ENCODE assay signal across 8 cellular contexts in the genomic region with DNA sequence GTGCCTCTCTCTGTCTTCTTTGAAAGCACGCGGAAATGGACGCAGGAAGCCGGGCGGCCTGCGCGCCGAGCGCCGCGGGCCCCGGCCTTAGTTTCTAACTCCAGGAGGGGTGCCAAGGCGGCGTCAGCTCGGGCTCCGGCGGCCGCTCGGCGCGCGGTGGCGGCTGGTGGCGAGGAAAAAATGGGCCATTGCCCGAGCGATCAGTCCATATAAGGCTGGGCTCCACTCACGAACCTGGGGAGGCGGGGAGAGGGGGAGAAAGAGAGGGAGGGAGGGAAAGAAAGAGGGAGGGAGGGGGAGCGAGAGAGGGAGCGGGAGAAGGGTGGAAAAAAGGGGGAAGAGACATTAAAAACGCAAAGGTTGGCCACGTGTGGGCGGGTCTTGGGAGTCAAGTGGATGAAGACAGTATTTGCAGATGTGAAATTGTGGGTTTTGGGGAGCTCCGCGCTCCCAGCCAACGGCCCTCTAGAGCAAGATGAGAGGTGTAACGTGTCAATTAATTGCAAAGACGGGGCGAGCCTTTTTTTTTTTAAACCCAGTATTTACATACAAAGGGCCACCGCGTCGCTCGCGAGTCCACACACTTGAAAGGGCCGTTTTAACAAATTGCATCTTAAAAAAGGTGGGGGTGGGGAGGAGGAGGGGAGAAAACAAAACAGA. TPM values are rescaled to one million over a fixed set of nuclear protein-coding genes. Genes with fewer than 3 reads are reported as not detected.
A peak's percentile ranks its signal among the peaks of the same experiment; 100 is the strongest.
DNase-seq lines count a peak whose midpoint lies in the region; ATAC-seq, FAIRE-seq and TF ChIP-seq lines count a peak whose summit lies in the region.

Gene NKX2-2, minus strand, starts transcription at position 184 of the 660 bp plus-strand sequence. CDS start 395 bp downstream, outside the sequence.

- TF ChIP-seq EP300 in K562 (IDR thresholded peaks at IDR 0.05; ENCODE audit: low read length) = no peak

- no TSS peak for BruUV-seq in K562 (replicated peaks; lab: Mats Ljungman, UMichigan)

- H3K36me3 Mint-ChIP-seq in naive thymus-derived CD8-positive, alpha-beta T cell = peaks cover 0 to 2% (median 0%) of the 10 kb centered on the region in 3 donors

- peak; percentile 6 for DNase-seq in AG10803 (ENCODE audit: low read depth)
- no peak for DNase-seq in K562 (ENCODE audit: extremely low read depth in 1 of 4, low spot score in 3 of 4)
- peak in 1 of 10 donors; percentile 40 for DNase-seq in naive thymus-derived CD8-positive, alpha-beta T cell

- ATAC-seq in K562 (no peak), GM18520 (IDR thresholded peaks at IDR 0.05; ENCODE audit: unreplicated experiment) (no peak), GM21786 (IDR thresholded peaks at IDR 0.05; ENCODE audit: unreplicated experiment) (no peak), GM19455 (IDR thresholded peaks at IDR 0.05; ENCODE audit: unreplicated experiment) (no peak), HG03442 (IDR thresholded peaks at IDR 0.05; ENCODE audit: unreplicated experiment) (no peak)
- no peak for ATAC-seq in naive thymus-derived CD8-positive, alpha-beta T cell

- H2AFZ ChIP-seq in K562 (ENCODE audit: low read depth, low read length) = no peak within 1 kb of the TSS

- H3K4me1 Mint-ChIP-seq in naive thymus-derived CD8-positive, alpha-beta T cell = peaks cover 20 to 72% (median 55%) of the 10 kb centered on the region in 4 donors

- H3K4me3 ChIP-seq in AG10803 (ENCODE audit: low read length) (peak within 1 kb of the TSS; percentile 41), HEK293 (ENCODE audit: low read depth, low read length) (peak within 1 kb of the TSS; percentile 35), K562 (no peak within 1 kb of the TSS)

- H3K27ac Mint-ChIP-seq in naive thymus-derived CD8-positive, alpha-beta T cell = no peak within 1 kb of the TSS

- no peaks in the 10 kb centered on the region for H3K9me1 ChIP-seq in K562 (ENCODE audit: control insufficient read depth, insufficient read depth, low read length)

- no peak for TF ChIP-seq CTCF in AG10803 (conservative IDR thresholded peaks at IDR 0.05; ENCODE audit: low read length)
- no peak for TF ChIP-seq CTCF in HEK293 (tag by site-specific recombination; IDR thresholded peaks at IDR 0.05)
- no peak for TF ChIP-seq CTCF in K562 (IDR thresholded peaks at IDR 0.05 in 2 of 3, conservative IDR thresholded peaks at IDR 0.05 in 1 of 3; ENCODE audit: insufficient read depth in 2 of 3, low read depth in 1 of 3, low read length in 3 of 3)

- in situ Hi-C loops in K562 (cut with MboI) = no loop called here

- H3K9me3 Mint-ChIP-seq in naive thymus-derived CD8-positive, alpha-beta T cell = no peaks in the 10 kb centered on the region

- H3K4me1 ChIP-seq in HEK293 (ENCODE audit: control insufficient read depth, insufficient read depth, low read length) (peaks cover 4% of the 10 kb centered on the region; the same call in 1 of the 2 replicates), K562 (replicated peaks in 1 of 2; ENCODE audit: control insufficient read depth in 2 of 2, insufficient read depth in 2 of 2, low read length in 2 of 2) (peaks cover 0 to 6% of the 10 kb centered on the region in 2 experiments; a peak in 2 of 5 replicates)

- peaks cover 33 to 97% (median 66%) of the 10 kb centered on the region in 5 donors for H3K27me3 Mint-ChIP-seq in naive thymus-derived CD8-positive, alpha-beta T cell

- no peak within 1 kb of the TSS for H3K4me2 ChIP-seq in K562 (ENCODE audit: insufficient read depth, low read length)

- H4K20me1 ChIP-seq in K562 (replicated peaks; ENCODE audit: control insufficient read depth, insufficient read depth, low read length) = no peaks in the 10 kb centered on the region

- peak within 1 kb of the TSS; percentile 54 to 81 (median 76) for H3K4me3 Mint-ChIP-seq in naive thymus-derived CD8-positive, alpha-beta T cell

- H3K79me2 ChIP-seq in K562 (ENCODE audit: control insufficient read depth, insufficient read depth, low read length) = no peaks in the 10 kb centered on the region

- TF ChIP-seq RAD21 in K562 (CRISPR knock-in tag; conservative IDR thresholded peaks at IDR 0.05 in 1 of 2, IDR thresholded peaks at IDR 0.05 in 1 of 2) = no peak

- 3% methylated on average over 8 of the region's 45 CpGs for WGBS in K562 (ENCODE audit: insufficient coverage, low coverage, missing lambda C conversion rate)

- H3K36me3 ChIP-seq in HEK293 (ENCODE audit: control insufficient read depth in 2 of 2, insufficient read depth in 1 of 2, low read length in 2 of 2) (peaks cover 0 to 9% of the 10 kb centered on the region in 2 experiments; a peak in 1 of 3 replicates), K562 (ENCODE audit: control insufficient read depth, insufficient read depth, low read length) (no peaks in the 10 kb centered on the region)

- TF ChIP-seq POLR2A in K562 (conservative IDR thresholded peaks at IDR 0.05) = no peak

- intact Hi-C loops in K562 (cut with micrococcal nuclease) = no loop called here

- FAIRE-seq in K562 (lab: Jason Lieb, UNC) = no peak

- H3K27me3 ChIP-seq in K562 (ENCODE audit: control insufficient read depth in 2 of 2, insufficient read depth in 2 of 2, low read length in 2 of 2) = peaks cover 3 to 57% of the 10 kb centered on the region in 2 experiments

- H3K27ac ChIP-seq in HEK293 (ENCODE audit: extremely low read depth, low read depth, low read length) = peak within 1 kb of the TSS; percentile 73
- H3K27ac ChIP-seq in K562 (ENCODE audit: extremely low read depth, low read depth, low read length) = no peak within 1 kb of the TSS

- H3K9me3 ChIP-seq in HEK293 (ENCODE audit: control insufficient read depth, insufficient read depth, low read depth, low read length) (no peaks in the 10 kb centered on the region), K562 (replicated peaks; ENCODE audit: control insufficient read depth, insufficient read depth, low read depth, low read length) (no peaks in the 10 kb centered on the region)

- no peak within 1 kb of the TSS for H3K9ac ChIP-seq in K562 (ENCODE audit: insufficient read depth in 1 of 2, low read depth in 2 of 2, low read length in 2 of 2)

- POLR2A ChIA-PET in HEK293 (lab: Yijun Ruan, JAX) (no interaction called here), K562 (lab: Yijun Ruan, JAX) (no interaction called here)
- POLR2A ChIA-PET in naive thymus-derived CD8-positive, alpha-beta T cell (lab: Charles Lee) = no interaction called here

- CTCF ChIA-PET in HEK293 (lab: Yijun Ruan, JAX) = interaction anchor here (0.6 to 3.6 kb wide), 4 partner anchors 9 to 388 kb away, joined by 3 to 12 read pairs (median 4); partner anchors contain the start of gene KIZ
- CTCF ChIA-PET in K562 (lab: Yijun Ruan, JAX; ENCODE audit: low intra/inter-chr PET ratio) = no interaction called here

TF ChIP-seq in HEK293, 187 proteins besides CTCF, POLR2A, EP300 and RAD21 (continues in another document):
- TF ChIP-seq IKZF3 (tag by site-specific recombination; IDR thresholded peaks at IDR 0.05) = no peak
- TF ChIP-seq KLF8 (tag by site-specific recombination; IDR thresholded peaks at IDR 0.05) = peak; percentile 61
- TF ChIP-seq HOXC10 (CRISPR knock-in tag; IDR thresholded peaks at IDR 0.05) = no peak

TF ChIP-seq in K562, 482 proteins besides CTCF, POLR2A, EP300 and RAD21:
- TF ChIP-seq, protein P1, sequence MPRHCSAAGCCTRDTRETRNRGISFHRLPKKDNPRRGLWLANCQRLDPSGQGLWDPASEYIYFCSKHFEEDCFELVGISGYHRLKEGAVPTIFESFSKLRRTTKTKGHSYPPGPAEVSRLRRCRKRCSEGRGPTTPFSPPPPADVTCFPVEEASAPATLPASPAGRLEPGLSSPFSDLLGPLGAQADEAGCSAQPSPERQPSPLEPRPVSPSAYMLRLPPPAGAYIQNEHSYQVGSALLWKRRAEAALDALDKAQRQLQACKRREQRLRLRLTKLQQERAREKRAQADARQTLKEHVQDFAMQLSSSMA (CRISPR knock-in tag; IDR thresholded peaks at IDR 0.05) = no peak
- TF ChIP-seq ILF3 (IDR thresholded peaks at IDR 0.05; ENCODE audit: borderline replicate concordance) (no peak), JUNB (CRISPR knock-in tag; conservative IDR thresholded peaks at IDR 0.05) (no peak), PCBP1 (IDR thresholded peaks at IDR 0.05; ENCODE audit: low read depth, low read length, poor library complexity, severe bottlenecking) (peak; percentile 67)

RNA-seq across cellular contexts. Expression of gene NKX2-2, which starts in this region (rescaled TPM):
- 0.19 TPM in 2 replicates for total RNA-seq in K562 (2011; cell fraction: chromatin; rRNA removed; ENCODE audit: low replicate concordance)
- not detected in 2 replicates for total RNA-seq in K562 (2011; cell fraction: nucleolus; rRNA removed)
- total RNA-seq in K562 (2011; cell fraction: nucleoplasm; rRNA removed) = not detected in 2 replicates
- total RNA-seq in K562 (2014; rRNA removed) (not detected in 2 replicates), K562 (2014; rRNA removed; fragmentation: Illumina TruSeq; extraction: Trizol) (not detected in 2 replicates), K562 (2015; rRNA removed; fragmentation: Illumina TruSeq; extraction: Trizol) (not detected in 2 replicates), K562 (2021) (not detected in 2 replicates)
- polyA plus RNA-seq in K562 (2011; rRNA removed) (0.04 and 0.16 TPM in 2 replicates), K562 (2014; fragmentation: Illumina TruSeq; extraction: Trizol) (not detected in 2 replicates), K562 (2014; fragmentation: Nextera tagmentation; extraction: Ambion mirVana) (not detected), K562 (2014; rRNA removed) (not detected in 2 replicates)
- 0.09 and 0.16 TPM in 2 replicates for polyA plus RNA-seq in K562 (2011; cell fraction: cytosol; rRNA removed)
- polyA plus RNA-seq in K562 (2011; cell fraction: nucleus; rRNA removed) = 0.30 and 0.49 TPM in 2 replicates
- 0.04 TPM in 1 of 2 replicates, not detected in the other for polyA plus RNA-seq in K562 (2012)
- polyA minus RNA-seq in K562 (2011; rRNA and poly(A)+ RNA removed) = 0.09 TPM in 1 of 2 replicates, not detected in the other
- polyA minus RNA-seq in K562 (2011; cell fraction: cytosol; rRNA and poly(A)+ RNA removed) = not detected in 2 replicates
- 0.33 TPM in 1 of 2 replicates, not detected in the other for polyA minus RNA-seq in K562 (2011; cell fraction: nucleus; rRNA and poly(A)+ RNA removed)
- total RNA-seq in naive thymus-derived CD8-positive, alpha-beta T cell = not detected
- not detected for polyA plus RNA-seq in naive thymus-derived CD8-positive, alpha-beta T cell
